In the genomic region with DNA sequence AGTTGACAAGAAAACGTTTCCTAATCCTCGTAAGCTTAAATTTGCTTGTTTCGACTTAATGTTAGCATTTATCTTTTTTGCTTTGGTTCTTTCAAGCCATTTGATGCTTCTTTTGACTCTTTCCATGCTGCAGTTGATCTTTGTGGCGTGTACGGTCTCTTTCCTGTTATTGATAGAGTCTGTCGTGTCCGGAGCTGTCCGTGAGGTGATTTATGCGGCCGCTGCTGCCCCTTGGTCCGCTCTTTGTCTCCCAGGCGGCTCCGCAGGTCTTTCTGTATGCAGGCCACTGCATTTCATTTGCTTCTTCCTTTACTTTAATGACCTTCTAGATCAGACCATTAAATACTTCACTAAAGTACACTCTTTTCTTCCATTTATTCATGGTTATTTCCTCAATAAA, we compare ENCODE assay signal across 23 cellular contexts. TPM values are rescaled to one million over a fixed set of nuclear protein-coding genes. Genes with fewer than 3 reads are reported as not detected.
DNase-seq lines count a peak whose midpoint lies in the region; ATAC-seq, FAIRE-seq and TF ChIP-seq lines count a peak whose summit lies in the region.
"Had no signal": no experiment of that assay in that cellular context is flagged by ENCODE, and none has a peak within 500 bp of the region (broad histone marks: within the 10 kb centered on the region; RNA-seq: fewer than 3 reads in every experiment).

No MANE protein-coding gene starts in this region.

- TF ChIP-seq CTCF in endothelial cell of umbilical vein (IDR thresholded peaks at IDR 0.05; ENCODE audit: extremely low read depth in 1 of 2, insufficient read depth in 1 of 2, low read depth in 1 of 2, low read length in 2 of 2), result no peak

- no peaks in the 10 kb centered on the region for H3K9me1 ChIP-seq in endothelial cell of umbilical vein (replicated peaks; ENCODE audit: control insufficient read depth, extremely low read depth, insufficient read depth, low read length)

- H3K9me3 Mint-ChIP-seq in central memory CD8-positive, alpha-beta T cell, result no peaks in the 10 kb centered on the region
- H3K9me3 Mint-ChIP-seq: H9, HFFc6 had no signal

- no peaks in the 10 kb centered on the region for H4K20me1 ChIP-seq in endothelial cell of umbilical vein (replicated peaks; ENCODE audit: control insufficient read depth, extremely low read depth, insufficient read depth, low read length)

- peaks cover 44% of the 10 kb centered on the region for H3K4me1 Mint-ChIP-seq in central memory CD8-positive, alpha-beta T cell

- peak; percentile 13 for DNase-seq in activated CD8-positive, alpha-beta memory T cell treated with anti-CD3 and anti-CD28 coated beads for 24 hours
- no peak for DNase-seq in activated CD8-positive, alpha-beta memory T cell treated with anti-CD3 and anti-CD28 coated beads, Interleukin-2, amount 50 U/mL, for 48 hours
- no peak for DNase-seq in central memory CD8-positive, alpha-beta T cell (ENCODE audit: low spot score in 2 of 2)
- DNase-seq in endothelial cell of umbilical vein (ENCODE audit: low read depth, low spot score), result peak; percentile 72
- no peak for DNase-seq in NCI-H1930 (lab: John Stamatoyannopoulos, UW)
- DNase-seq in NCI-H226, result no peak
- DNase-seq: DMS53, GDM1, H9, HFFc6, Karpas-422, NCI-H1694, NCI-H2081 treated with DMSO at 0.1 percent for 48 hours, NCI-H446 treated with DMSO at 0.1 percent for 48 hours, NCI-H526 treated with DMSO at 0.1 percent for 48 hours, OCI-M1, Right ventricle myocardium superior had no signal

- H3K27ac Mint-ChIP-seq in central memory CD8-positive, alpha-beta T cell (ENCODE audit: low read depth), result peak overlapping the region; percentile 33
- H3K27ac Mint-ChIP-seq: B cell had no signal

- peak overlapping the region; percentile 34 for H3K4me2 ChIP-seq in endothelial cell of umbilical vein (ENCODE audit: insufficient read depth, low read length)

- no peak for TF ChIP-seq POLR2A in endothelial cell of umbilical vein (IDR thresholded peaks at IDR 0.05; ENCODE audit: low read depth, low read length)

- no TSS peak for BruUV-seq in endothelial cell of umbilical vein (replicated peaks; lab: Mats Ljungman, UMichigan)

- peaks cover 10% of the 10 kb centered on the region for H3K36me3 Mint-ChIP-seq in central memory CD8-positive, alpha-beta T cell (ENCODE audit: insufficient read depth)

- H3K4me1 ChIP-seq in endothelial cell of umbilical vein (ENCODE audit: control insufficient read depth, extremely low read depth, insufficient read depth, low read length) (peaks cover 24% of the 10 kb centered on the region), neuron (ENCODE audit: insufficient read depth, low read length) (peaks cover 40% of the 10 kb centered on the region)

- H2AFZ ChIP-seq in endothelial cell of umbilical vein (ENCODE audit: low read depth, low read length), result no peak overlapping the region
- peak overlapping the region; percentile 0 for H2AFZ ChIP-seq in neuron (ENCODE audit: low read depth, low read length)

- peaks cover 12% of the 10 kb centered on the region for H3K79me2 ChIP-seq in endothelial cell of umbilical vein (ENCODE audit: control insufficient read depth, insufficient read depth, low read length)

- dilution Hi-C loops in endothelial cell of umbilical vein (cut with MboI; ENCODE audit: extremely low pct_ligation_motif_present, low sequenced_read_pairs), result no loop called here

- no peaks in the 10 kb centered on the region for H3K27me3 Mint-ChIP-seq in central memory CD8-positive, alpha-beta T cell
- H3K27me3 Mint-ChIP-seq: B cell had no signal

- FAIRE-seq in endothelial cell of umbilical vein (lab: Jason Lieb, UNC), result no peak
- FAIRE-seq: D721Med, RCC 7860 had no signal

- H3K36me3 ChIP-seq in endothelial cell of umbilical vein (ENCODE audit: control insufficient read depth in 2 of 2, extremely low read depth in 1 of 2, insufficient read depth in 2 of 2, low read length in 2 of 2) (no peaks in the 10 kb centered on the region), neuron (ENCODE audit: insufficient read depth, low read length) (peaks cover 2% of the 10 kb centered on the region)

- no peak overlapping the region for H3K4me3 ChIP-seq in endothelial cell of umbilical vein (replicated peaks in 1 of 3; ENCODE audit: insufficient read depth in 1 of 3, low read depth in 1 of 3, low read length in 3 of 3)
- H3K4me3 ChIP-seq in neuron (ENCODE audit: low read length), result no peak overlapping the region

- no peak overlapping the region for H3K27ac ChIP-seq in endothelial cell of umbilical vein (ENCODE audit: insufficient read depth, low read depth, low read length)

- H3K27me3 ChIP-seq in endothelial cell of umbilical vein (ENCODE audit: control insufficient read depth in 2 of 2, insufficient read depth in 2 of 2, low read length in 2 of 2), result no peaks in the 10 kb centered on the region
- H3K27me3 ChIP-seq in neuron (ENCODE audit: insufficient read depth, low read length), result no peaks in the 10 kb centered on the region

- H3K9me3 ChIP-seq in endothelial cell of umbilical vein (replicated peaks; ENCODE audit: control insufficient read depth, insufficient read depth, low read length) (no peaks in the 10 kb centered on the region), neuron (ENCODE audit: low read length) (peaks cover 5% of the 10 kb centered on the region)

- intact Hi-C loops in endothelial cell of umbilical vein (cut with micrococcal nuclease), result no loop called here

- no peak overlapping the region for H3K4me3 Mint-ChIP-seq in central memory CD8-positive, alpha-beta T cell
- H3K4me3 Mint-ChIP-seq: B cell, CD14-positive monocyte, H9, HFFc6 had no signal

- POLR2A ChIA-PET in endothelial cell of umbilical vein (lab: Charles Lee), result no interaction called here

- no peak for ATAC-seq in central memory CD8-positive, alpha-beta T cell (replicated peaks; ENCODE audit: extremely low read depth, poor library complexity, severe bottlenecking)
- no peak for ATAC-seq in GM18909 (IDR thresholded peaks at IDR 0.05; ENCODE audit: poor library complexity, unreplicated experiment)

- H3K9ac ChIP-seq in endothelial cell of umbilical vein (replicated peaks; ENCODE audit: extremely low read depth, insufficient read depth, low read length), result no peak overlapping the region

- CTCF ChIA-PET in endothelial cell of umbilical vein (lab: Charles Lee), result interaction anchor here (1.4 to 1.7 kb wide), 2 partner anchors 9 to 14 kb away, joined by 6 to 7 read pairs; no protein-coding TSS in a partner anchor

TF ChIP-seq in endothelial cell of umbilical vein, 7 proteins besides CTCF, POLR2A, EP300 and RAD21:
- TF ChIP-seq EZH2 (IDR thresholded peaks at IDR 0.05; ENCODE audit: borderline replicate concordance, low read depth, low read length, severe bottlenecking) (no peak), MAX (IDR thresholded peaks at IDR 0.05; ENCODE audit: insufficient read depth, insufficient read length) (no peak), FOS (IDR thresholded peaks at IDR 0.05; ENCODE audit: borderline replicate concordance, insufficient read depth, low read length) (no peak), POLR2AphosphoS5 (IDR thresholded peaks at IDR 0.05; ENCODE audit: insufficient read depth, low read depth, low read length) (no peak), GATA2 (IDR thresholded peaks at IDR 0.05; ENCODE audit: insufficient read depth, insufficient read length, low read depth, low read length) (no peak), MYC (IDR thresholded peaks at IDR 0.05; ENCODE audit: low read depth, low read length) (no peak), JUN (IDR thresholded peaks at IDR 0.05; ENCODE audit: borderline replicate concordance, insufficient read depth, insufficient read length, low read depth) (no peak)

RNA-seq across cellular contexts. Expression of gene TBC1D22A, which starts 50.3 kb away (rescaled TPM):
- 32.4 and 32.9 TPM in 2 replicates for total RNA-seq in endothelial cell of umbilical vein
- 23.2 and 26.1 TPM in 2 replicates for polyA plus RNA-seq in endothelial cell of umbilical vein
- polyA plus RNA-seq in endothelial cell of umbilical vein (2011; cell fraction: cytosol; rRNA removed), result 21.4 and 21.7 TPM in 2 replicates
- polyA plus RNA-seq in endothelial cell of umbilical vein (2011; cell fraction: nucleus; rRNA removed), result 18.9 and 19.7 TPM in 2 replicates
- 19.8 and 23.4 TPM in 2 replicates for polyA plus RNA-seq in endothelial cell of umbilical vein (2012)
- polyA minus RNA-seq in endothelial cell of umbilical vein, result 25.6 and 29.5 TPM in 2 replicates
- 7.7 TPM for polyA minus RNA-seq in endothelial cell of umbilical vein (2011; cell fraction: cytosol; rRNA and poly(A)+ RNA removed)
- polyA minus RNA-seq in endothelial cell of umbilical vein (2011; cell fraction: nucleus; rRNA and poly(A)+ RNA removed), result 24.2 and 29.1 TPM in 2 replicates

Comparison
In these comparisons a context has a peak if more than half of its experiments do, and no peak if none do; other contexts are left out.
1. DNase-seq: peak in activated CD8-positive, alpha-beta memory T cell treated with anti-CD3 and anti-CD28 coated beads for 24 hours (single experiment) and endothelial cell of umbilical vein (single experiment); none in activated CD8-positive, alpha-beta memory T cell treated with anti-CD3 and anti-CD28 coated beads, Interleukin-2, amount 50 U/mL, for 48 hours (single experiment), central memory CD8-positive, alpha-beta T cell (0 of 2), NCI-H1930 (0 of 2) and NCI-H226 (single experiment).